ENCODE assay signal across 23 cellular contexts in the genomic region with DNA sequence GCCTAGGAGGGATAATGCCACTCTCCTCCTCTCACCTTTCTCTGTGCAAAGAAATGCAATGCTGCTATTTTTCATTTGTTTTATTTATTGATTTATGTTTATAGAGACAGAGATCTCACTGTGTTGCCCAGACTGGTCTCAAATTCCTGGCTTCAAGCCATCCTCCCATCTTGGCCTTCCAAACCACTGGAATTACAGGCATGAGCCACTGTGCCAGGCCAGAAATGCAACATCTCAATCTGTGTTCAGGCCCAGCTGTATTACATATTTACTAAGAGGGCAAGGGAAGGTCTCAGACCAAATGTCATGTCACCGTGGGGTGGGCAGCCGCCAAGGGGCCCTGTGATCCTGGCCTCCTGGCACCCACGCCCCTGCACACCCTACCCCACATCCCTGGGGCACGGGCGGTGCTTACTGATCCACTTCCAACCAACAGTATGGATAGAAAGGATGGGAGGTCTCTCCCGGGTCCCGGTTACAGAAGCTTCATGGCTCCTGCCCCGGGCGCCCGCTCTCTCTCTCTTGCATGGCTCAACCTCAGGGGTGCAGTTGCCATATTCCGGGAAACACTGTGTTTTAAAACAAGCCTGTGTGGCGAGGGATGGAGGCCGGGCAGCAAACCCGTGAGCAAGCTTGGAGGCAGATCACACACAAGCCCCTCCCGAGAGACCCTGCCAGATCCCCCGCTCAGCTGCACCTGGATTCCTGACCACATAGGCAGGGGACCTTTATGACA.
DNase-seq lines count a peak whose midpoint lies in the region; ATAC-seq and TF ChIP-seq lines count a peak whose summit lies in the region.
"Had no signal": no experiment of that assay in that cellular context is flagged by ENCODE, and none has a peak within 500 bp of the region (broad histone marks: within the 10 kb centered on the region; RNA-seq: fewer than 3 reads in every experiment).

No MANE protein-coding gene starts in this region.

- H3K27ac ChIP-seq in GM23248, result no peak overlapping the region
- H3K27ac ChIP-seq: cardiac muscle cell, KMS-11, left lung, Peyer's patch had no signal

- peaks cover 5% of the 10 kb centered on the region; the same call in 1 of the 2 replicates for H3K79me2 ChIP-seq in GM23248 (ENCODE audit: insufficient read depth)

- H3K9ac ChIP-seq in GM23248, result no peak overlapping the region
- H3K9ac ChIP-seq: KMS-11 had no signal

- no peaks in the 10 kb centered on the region for H3K9me2 ChIP-seq in GM23248 (ENCODE audit: insufficient read depth)

- 0 out of 2 replicates have a peak, but pooled peaks cover 3% of the 10 kb centered on the region for H3K36me3 ChIP-seq in GM23248 (ENCODE audit: low read depth)
- H3K36me3 ChIP-seq: Peyer's patch had no signal

- H3K4me2 ChIP-seq in GM23248 (ENCODE audit: unreplicated experiment), result no peak overlapping the region
- H3K4me2 ChIP-seq: KMS-11 had no signal

- ATAC-seq in HG03460 (IDR thresholded peaks at IDR 0.05; ENCODE audit: unreplicated experiment), result no peak
- ATAC-seq: left lung; naive thymus-derived CD4-positive, alpha-beta T cell; WTC11 had no signal

- WGBS in GM23248 (ENCODE audit: low coverage in 1 of 2, low lambda C conversion rate in 2 of 2, missing lambda C conversion rate in 2 of 2), 2 experiments, result 66 to 72% methylated on average over 14 to 16 of the region's 16 CpGs

- H3K4me1 ChIP-seq in GM23248 (ENCODE audit: insufficient read depth), result peaks cover 8% of the 10 kb centered on the region
- H3K4me1 ChIP-seq: HAP-1, left lung, Peyer's patch had no signal

- peak; percentile 60 for DNase-seq in AG08395 (ENCODE audit: low spot score)
- DNase-seq in GM23248, result peak; percentile 66
- peak; percentile 49 for DNase-seq in choroid plexus epithelial cell (ENCODE audit: low read depth)
- peak; percentile 89 for DNase-seq in myocyte (ENCODE audit: low read depth)
- DNase-seq in RPMI8226, result no peak
- no peak for DNase-seq in cerebellar cortex (ENCODE audit: low spot score)
- no peak for DNase-seq in NCI-H1436 treated with DMSO at 0.1 percent for 48 hours (lab: John Stamatoyannopoulos, UW)
- DNase-seq: activated CD8-positive, alpha-beta memory T cell treated with anti-CD3 and anti-CD28 coated beads for 24 hours; activated gamma-delta T cell; DMS79 treated with DMSO at 0.1 percent for 48 hours; hypothalamus; naive thymus-derived CD4-positive, alpha-beta T cell; NCI-H187; Peyer's patch; stimulated activated naive CD4-positive, alpha-beta T cell; T-helper 1 cell had no signal

- H2AFZ ChIP-seq in GM23248, result no peak overlapping the region

- no peak for TF ChIP-seq CTCF in choroid plexus epithelial cell (conservative IDR thresholded peaks at IDR 0.05; ENCODE audit: low read depth, low read length)

- H4K20me1 ChIP-seq in GM23248 (ENCODE audit: insufficient read depth), result no peaks in the 10 kb centered on the region

- no peaks in the 10 kb centered on the region for H3F3A ChIP-seq in GM23248 (ENCODE audit: insufficient read depth)

- no peak overlapping the region for H3K4me3 ChIP-seq in GM23248
- H3K4me3 ChIP-seq in choroid plexus epithelial cell (ENCODE audit: low read depth, low read length), result no peak overlapping the region
- H3K4me3 ChIP-seq: cardiac muscle cell, HAP-1, left lung, Peyer's patch, skin epidermis had no signal

- in situ Hi-C loops in GM23248 (cut with MboI), result loop anchor here (10.0 kb wide), 1 partner anchor 203 kb away; no protein-coding TSS in a partner anchor

- H3K27me3 ChIP-seq in GM23248 (replicated peaks; ENCODE audit: insufficient read depth), result no peaks in the 10 kb centered on the region
- H3K27me3 ChIP-seq: cardiac muscle cell, left lung, Peyer's patch had no signal

- no peaks in the 10 kb centered on the region for H3K9me3 ChIP-seq in GM23248 (ENCODE audit: low read depth)
- H3K9me3 ChIP-seq: HAP-1, left lung, Peyer's patch had no signal

Comparison
In these comparisons a context has a peak if more than half of its experiments do, and no peak if none do; other contexts are left out.
1. DNase-seq: peak in AG08395 (single experiment), GM23248 (single experiment), choroid plexus epithelial cell (single experiment) and myocyte (single experiment); none in RPMI8226 (single experiment), cerebellar cortex (single experiment) and NCI-H1436 treated with DMSO at 0.1 percent for 48 hours (single experiment).